Comparison of ENCODE assay signal across 8 cellular contexts in the genomic region with DNA sequence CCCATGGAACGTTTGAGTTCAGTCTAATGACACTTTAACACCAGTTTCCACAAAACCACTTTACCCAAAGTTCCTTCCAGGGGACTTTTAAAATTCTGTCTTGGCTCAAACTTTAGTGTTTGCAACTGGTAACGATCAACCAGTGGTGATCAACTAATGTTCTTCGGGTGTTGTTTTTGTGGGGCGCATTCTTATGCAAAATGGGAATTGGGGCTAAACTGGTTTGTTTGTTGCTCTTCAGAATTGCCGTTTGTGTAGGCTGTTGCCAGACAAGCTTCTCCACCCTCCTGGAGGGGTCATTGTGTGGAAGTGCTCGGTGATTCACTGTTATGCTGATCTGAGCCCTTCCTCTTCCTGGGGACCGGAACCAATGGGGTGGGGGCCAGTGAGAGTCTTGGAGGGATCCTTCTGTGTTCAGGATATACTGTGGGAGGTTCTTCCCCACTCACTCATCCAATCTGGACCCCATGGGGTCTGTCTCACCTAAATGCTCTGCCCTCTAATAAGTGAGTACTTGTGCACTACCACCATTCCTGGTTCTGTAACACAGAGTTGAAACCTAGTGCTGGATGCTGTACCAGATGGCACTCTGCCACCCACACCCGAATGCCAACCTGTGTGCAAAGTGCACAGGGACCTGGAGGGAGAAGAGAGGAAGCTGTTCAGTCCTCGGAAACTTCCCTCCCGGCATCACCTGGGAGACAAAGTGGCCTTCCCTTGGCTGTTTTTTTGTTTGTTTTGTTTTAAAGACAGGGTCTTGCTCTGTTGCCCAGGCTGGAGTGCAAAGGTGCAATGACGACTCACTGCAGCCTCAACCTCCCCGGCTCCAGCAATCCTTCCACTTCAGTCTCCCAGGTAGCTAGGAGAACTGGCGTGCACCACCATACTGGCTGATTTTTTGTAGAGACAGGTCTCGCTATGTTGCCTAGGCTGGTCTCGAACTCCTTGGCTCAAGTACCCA. TPM values are rescaled to one million over a fixed set of nuclear protein-coding genes. Genes with fewer than 3 reads are reported as not detected.
A peak's percentile ranks its signal among the peaks of the same experiment; 100 is the strongest.
DNase-seq lines count a peak whose midpoint lies in the region; ATAC-seq and TF ChIP-seq lines count a peak whose summit lies in the region.

No MANE protein-coding gene starts in this region.

- H3K9me3 ChIP-seq in left ventricle myocardium inferior (replicated peaks) (no peaks in the 10 kb centered on the region), thyroid gland (no peaks in the 10 kb centered on the region)

- TF ChIP-seq POLR2A in thyroid gland (IDR thresholded peaks at IDR 0.05), result no peak

- intact Hi-C loops in activated CD4-positive, alpha-beta T cell treated with anti-CD3 and anti-CD28 coated beads for 36 hours (cut with DNase I, micrococcal nuclease), result loop anchor here (1.0 to 5.0 kb wide), 9 partner anchors 33 to 261 kb away; no protein-coding TSS in a partner anchor
- intact Hi-C loops in left ventricle myocardium inferior (cut with micrococcal nuclease), result no loop called here
- intact Hi-C loops in thyroid gland (cut with DNase I), result no loop called here

- peaks cover 21% of the 10 kb centered on the region for H3K36me3 Mint-ChIP-seq in activated CD4-positive, alpha-beta T cell treated with anti-CD3 and anti-CD28 coated beads for 36 hours (ENCODE audit: low read depth)
- H3K36me3 Mint-ChIP-seq in WTC11, result no peaks in the 10 kb centered on the region

- WGBS in thyroid gland, 2 donors, result 70 to 74% methylated on average over 13 to 15 of the region's 15 CpGs

- TF ChIP-seq CTCF in WTC11 (IDR thresholded peaks at IDR 0.05), result no peak
- TF ChIP-seq CTCF in left ventricle myocardium inferior (IDR thresholded peaks at IDR 0.05; ENCODE audit: borderline replicate concordance), result no peak
- TF ChIP-seq CTCF in thyroid gland (IDR thresholded peaks at IDR 0.05), result no peak

- H3K4me1 Mint-ChIP-seq in activated CD4-positive, alpha-beta T cell treated with anti-CD3 and anti-CD28 coated beads for 36 hours, result peaks cover 72% of the 10 kb centered on the region
- H3K4me1 Mint-ChIP-seq in WTC11, result peaks cover 76% of the 10 kb centered on the region

- DNase-seq in activated CD4-positive, alpha-beta T cell treated with anti-CD3 and anti-CD28 coated beads for 36 hours, result peak; percentile 48
- no peak for DNase-seq in activated CD4-positive, alpha-beta T cell treated with anti-CD3 and anti-CD28 coated beads for 1 hour
- DNase-seq in WTC11 (ENCODE audit: low spot score) (peak; percentile 67), left ventricle myocardium inferior (no peak), thyroid gland (no peak), GM19240 (ENCODE audit: insufficient read length, low spot score) (no peak)
- DNase-seq in stimulated activated CD4-positive, alpha-beta T cell treated with anti-CD3 and anti-CD28 coated beads, Interleukin-4, amount 100 ng/mL, for 24 hours, result peak; percentile 56

- H3K4me1 ChIP-seq in left ventricle myocardium inferior, result peaks cover 26% of the 10 kb centered on the region
- peaks cover 0 to 18% of the 10 kb centered on the region in 2 donors for H3K4me1 ChIP-seq in thyroid gland

- ATAC-seq in activated CD4-positive, alpha-beta T cell treated with anti-CD3 and anti-CD28 coated beads for 36 hours, result peak; percentile 20
- ATAC-seq in WTC11 (peak; percentile 76), HG03520 (IDR thresholded peaks at IDR 0.05; ENCODE audit: unreplicated experiment) (no peak)

- CTCF ChIA-PET in activated CD4-positive, alpha-beta T cell treated with anti-CD3 and anti-CD28 coated beads for 36 hours (lab: Charles Lee), result interaction anchor here (0.5 to 4.6 kb wide), 4 partner anchors 38 to 212 kb away, joined by 3 to 21 read pairs (median 5); no protein-coding TSS in a partner anchor
- CTCF ChIA-PET in WTC11 (lab: Charles Lee), result interaction anchor here (0.8 to 1.1 kb wide), 3 partner anchors 13 to 75 kb away, joined by 3 read pairs; no protein-coding TSS in a partner anchor

- peak overlapping the region; percentile 50 for H3K27ac ChIP-seq in left ventricle myocardium inferior (replicated peaks)
- H3K27ac ChIP-seq in thyroid gland, result no peak overlapping the region

- H3K9me3 Mint-ChIP-seq in activated CD4-positive, alpha-beta T cell treated with anti-CD3 and anti-CD28 coated beads for 36 hours (ENCODE audit: low read depth), result no peaks in the 10 kb centered on the region
- no peaks in the 10 kb centered on the region for H3K9me3 Mint-ChIP-seq in WTC11

- H3K4me3 ChIP-seq in left ventricle myocardium inferior, result peak overlapping the region; percentile 71
- H3K4me3 ChIP-seq in thyroid gland (replicated peaks in 1 of 3), result no peak overlapping the region

- no peaks in the 10 kb centered on the region for H3K27me3 Mint-ChIP-seq in activated CD4-positive, alpha-beta T cell treated with anti-CD3 and anti-CD28 coated beads for 36 hours
- no peaks in the 10 kb centered on the region; the same call in 1 of the 2 replicates for H3K27me3 Mint-ChIP-seq in WTC11 (ENCODE audit: low read depth)

- peak overlapping the region; percentile 96 for H3K27ac Mint-ChIP-seq in activated CD4-positive, alpha-beta T cell treated with anti-CD3 and anti-CD28 coated beads for 36 hours
- peak overlapping the region; percentile 98 for H3K27ac Mint-ChIP-seq in WTC11

- peaks cover 65% of the 10 kb centered on the region for H3K27me3 ChIP-seq in left ventricle myocardium inferior (ENCODE audit: low read depth)
- H3K27me3 ChIP-seq in thyroid gland, result no peaks in the 10 kb centered on the region

- H3K4me3 Mint-ChIP-seq in activated CD4-positive, alpha-beta T cell treated with anti-CD3 and anti-CD28 coated beads for 36 hours, result peak overlapping the region; percentile 93
- H3K4me3 Mint-ChIP-seq in WTC11, result peak overlapping the region; percentile 89

- H3K36me3 ChIP-seq in left ventricle myocardium inferior, result no peaks in the 10 kb centered on the region
- H3K36me3 ChIP-seq in thyroid gland, result no peaks in the 10 kb centered on the region

- POLR2A ChIA-PET in activated CD4-positive, alpha-beta T cell treated with anti-CD3 and anti-CD28 coated beads for 36 hours (lab: Charles Lee), result interaction anchor here (1.2 to 1.5 kb wide), 3 partner anchors 34 to 46 kb away, joined by 4 to 8 read pairs (median 7); a partner anchor contains a TSS
- POLR2A ChIA-PET in WTC11 (lab: Charles Lee), result interaction anchor here (0.9 to 3.0 kb wide), 5 partner anchors 34 to 47 kb away, joined by 3 to 15 read pairs (median 4); a partner anchor contains a TSS

TF ChIP-seq in WTC11, 78 proteins besides CTCF, POLR2A, EP300 and RAD21 (continues in another document):
- TF ChIP-seq, protein P1, sequence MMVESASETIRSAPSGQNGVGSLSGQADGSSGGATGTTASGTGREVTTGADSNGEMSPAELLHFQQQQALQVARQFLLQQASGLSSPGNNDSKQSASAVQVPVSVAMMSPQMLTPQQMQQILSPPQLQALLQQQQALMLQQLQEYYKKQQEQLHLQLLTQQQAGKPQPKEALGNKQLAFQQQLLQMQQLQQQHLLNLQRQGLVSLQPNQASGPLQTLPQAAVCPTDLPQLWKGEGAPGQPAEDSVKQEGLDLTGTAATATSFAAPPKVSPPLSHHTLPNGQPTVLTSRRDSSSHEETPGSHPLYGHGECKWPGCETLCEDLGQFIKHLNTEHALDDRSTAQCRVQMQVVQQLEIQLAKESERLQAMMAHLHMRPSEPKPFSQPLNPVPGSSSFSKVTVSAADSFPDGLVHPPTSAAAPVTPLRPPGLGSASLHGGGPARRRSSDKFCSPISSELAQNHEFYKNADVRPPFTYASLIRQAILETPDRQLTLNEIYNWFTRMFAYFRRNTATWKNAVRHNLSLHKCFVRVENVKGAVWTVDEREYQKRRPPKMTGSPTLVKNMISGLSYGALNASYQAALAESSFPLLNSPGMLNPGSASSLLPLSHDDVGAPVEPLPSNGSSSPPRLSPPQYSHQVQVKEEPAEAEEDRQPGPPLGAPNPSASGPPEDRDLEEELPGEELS (CRISPR knock-in tag; IDR thresholded peaks at IDR 0.05), result peak; percentile 96
- TF ChIP-seq, protein P2, sequence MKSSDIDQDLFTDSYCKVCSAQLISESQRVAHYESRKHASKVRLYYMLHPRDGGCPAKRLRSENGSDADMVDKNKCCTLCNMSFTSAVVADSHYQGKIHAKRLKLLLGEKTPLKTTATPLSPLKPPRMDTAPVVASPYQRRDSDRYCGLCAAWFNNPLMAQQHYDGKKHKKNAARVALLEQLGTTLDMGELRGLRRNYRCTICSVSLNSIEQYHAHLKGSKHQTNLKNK (CRISPR knock-in tag; IDR thresholded peaks at IDR 0.05), result 0 out of 2 replicates have a peak, but pooled peaks have one; percentile 21
- peak; percentile 15; the same call in 1 of the 2 replicates for TF ChIP-seq ZBTB21 (CRISPR knock-in tag; IDR thresholded peaks at IDR 0.05; ENCODE audit: borderline replicate concordance)
- TF ChIP-seq SP1 (CRISPR knock-in tag; conservative IDR thresholded peaks at IDR 0.05), result peak; percentile 54
- no peak for TF ChIP-seq NR2C2 (CRISPR knock-in tag; IDR thresholded peaks at IDR 0.05)
- TF ChIP-seq FOXJ3 (CRISPR knock-in tag; IDR thresholded peaks at IDR 0.05; ENCODE audit: borderline replicate concordance), result peak; percentile 77; the same call in 1 of the 2 replicates
- 0 out of 2 replicates have a peak, but pooled peaks have one; percentile 13 for TF ChIP-seq CBFB (CRISPR knock-in tag; IDR thresholded peaks at IDR 0.05; ENCODE audit: low read depth)

RNA-seq across cellular contexts. Expression of a gene that starts 2.1 kb away (rescaled TPM):
- total RNA-seq in activated CD4-positive, alpha-beta T cell treated with anti-CD3 and anti-CD28 coated beads for 36 hours, result 10 to 100 TPM; 19.9 to 23.8 TPM
- total RNA-seq in WTC11 (2021) (66.8 to 68.6 TPM (median 68.5 TPM) in 3 replicates), left ventricle myocardium inferior (0.99 TPM), thyroid gland (1 to 10 TPM in 2 of 4 donors, under 1 TPM in 2; 0.33 to 1.4 (median 0.98) TPM)

RNA-seq across cellular contexts. Expression of a gene that starts 46.4 kb away (rescaled TPM):
- total RNA-seq in activated CD4-positive, alpha-beta T cell treated with anti-CD3 and anti-CD28 coated beads for 36 hours, result 100 to 1,000 TPM; 600 to 996 TPM
- total RNA-seq in WTC11 (2021), result 1,081 to 1,101 TPM (median 1,097 TPM) in 3 replicates
- total RNA-seq in left ventricle myocardium inferior, result 398 TPM
- 100 to 1,000 TPM; 192 to 303 (median 239) TPM for total RNA-seq in thyroid gland

RNA-seq across cellular contexts. Expression of a gene that starts 47.4 kb away (rescaled TPM):
- 100 to 1,000 TPM; 173 to 300 TPM for total RNA-seq in activated CD4-positive, alpha-beta T cell treated with anti-CD3 and anti-CD28 coated beads for 36 hours
- total RNA-seq in WTC11 (2021) (204 to 232 TPM (median 213 TPM) in 3 replicates), left ventricle myocardium inferior (58.5 TPM), thyroid gland (10 to 100 TPM; 41.6 to 72.3 (median 55.6) TPM)

Comparison
In these comparisons a context has a peak if more than half of its experiments do, and no peak if none do; other contexts are left out.
1. DNase-seq: peak in activated CD4-positive, alpha-beta T cell treated with anti-CD3 and anti-CD28 coated beads for 36 hours (single experiment), WTC11 (single experiment) and stimulated activated CD4-positive, alpha-beta T cell treated with anti-CD3 and anti-CD28 coated beads, Interleukin-4, amount 100 ng/mL, for 24 hours (single experiment); none in activated CD4-positive, alpha-beta T cell treated with anti-CD3 and anti-CD28 coated beads for 1 hour (single experiment), left ventricle myocardium inferior (single experiment), thyroid gland (0 of 2) and GM19240 (single experiment).
2. RNA of a gene that starts 2.1 kb away (total RNA-seq): 66.8 to 68.6 TPM in WTC11 and 19.9 to 23.8 TPM in activated CD4-positive, alpha-beta T cell treated with anti-CD3 and anti-CD28 coated beads for 36 hours; 0.33 to 1.4 TPM in thyroid gland and 0.99 TPM in left ventricle myocardium inferior (single experiment); every median in the first group is over 4 times any median in the second.
3. intact Hi-C loops: an anchor here in activated CD4-positive, alpha-beta T cell treated with anti-CD3 and anti-CD28 coated beads for 36 hours (1.0 to 5.0 kb wide); none called in left ventricle myocardium inferior and thyroid gland.